Comparison of ENCODE assay signal across 19 cellular contexts in genomic region chr2:71892896-71893295, GRCh38.
"Had no signal": no experiment of that assay in that cellular context is flagged by ENCODE, and none has a peak within 500 bp of the region (broad histone marks: within the 10 kb centered on the region; RNA-seq: fewer than 3 reads in every experiment).

No MANE protein-coding gene starts in this region.

- H3K9me3 ChIP-seq: adrenal gland, right atrium auricular region, tibial nerve had no signal

- ATAC-seq: esophagus mucosa; left ventricle myocardium superior; natural killer cell treated with Interleukin-12 subunit alpha and Interleukin-12 subunit beta and Interleukin-15 and Interleukin-18, amount 100 ng/mL, for 72 hours; stimulated activated naive B cell treated with anti-CD40 and anti-IgM and Interleukin-4, amounts not matched to agents 10 μg/mL and 1 μg/mL and 100 μg/mL, for 72 hours had no signal

- DNase-seq: activated CD4-positive, alpha-beta T cell treated with anti-CD3 and anti-CD28 coated beads for 1 hour; activated CD4-positive, alpha-beta T cell treated with anti-CD3 and anti-CD28 coated beads, Interleukin-2, amount 50 U/mL, for 48 hours; activated effector memory CD4-positive, alpha-beta T cell treated with anti-CD3 and anti-CD28 coated beads, Interleukin-2, amount 50 U/mL, for 16 hours; activated T-cell treated with anti-CD3 and anti-CD28 coated beads, Interleukin-2, amount 50 U/mL, for 24 hours; hippocampal formation; kidney; left ventricle myocardium superior; mesenchymal stem cell; stimulated activated CD4-positive, alpha-beta T cell treated with anti-CD3 and anti-CD28 coated beads, Interleukin-2, amount 100 ng/mL, for 48 hours; stimulated activated naive B cell treated with anti-CD40 and anti-IgM and Interleukin-4, amounts not matched to agents 10 μg/mL and 1 μg/mL and 100 μg/mL, for 72 hours; T-helper 9 cell had no signal

- H3K36me3 Mint-ChIP-seq: activated naive CD4-positive, alpha-beta T cell treated with anti-CD3 and anti-CD28 coated beads, Interleukin-2, amount 50 U/mL, for 24 hours; natural killer cell treated with Interleukin-12 subunit alpha and Interleukin-12 subunit beta and Interleukin-15 and Interleukin-18, amount 100 ng/mL, for 72 hours; stimulated activated naive B cell treated with anti-CD40 and anti-IgM and Interleukin-4, amounts not matched to agents 10 μg/mL and 1 μg/mL and 100 μg/mL, for 72 hours had no signal

- H3K4me3 Mint-ChIP-seq: activated naive CD4-positive, alpha-beta T cell treated with anti-CD3 and anti-CD28 coated beads, Interleukin-2, amount 50 U/mL, for 24 hours; activated T-cell treated with anti-CD3 and anti-CD28 coated beads, Interleukin-2, amount 50 U/mL, for 24 hours; natural killer cell treated with Interleukin-12 subunit alpha and Interleukin-12 subunit beta and Interleukin-15 and Interleukin-18, amount 100 ng/mL, for 72 hours; stimulated activated naive B cell treated with anti-CD40 and anti-IgM and Interleukin-4, amounts not matched to agents 10 μg/mL and 1 μg/mL and 100 μg/mL, for 72 hours had no signal

- H3K9me3 Mint-ChIP-seq: activated naive CD4-positive, alpha-beta T cell treated with anti-CD3 and anti-CD28 coated beads, Interleukin-2, amount 50 U/mL, for 24 hours; activated T-cell treated with anti-CD3 and anti-CD28 coated beads, Interleukin-2, amount 50 U/mL, for 24 hours; natural killer cell treated with Interleukin-12 subunit alpha and Interleukin-12 subunit beta and Interleukin-15 and Interleukin-18, amount 100 ng/mL, for 72 hours had no signal

- H3K27ac ChIP-seq: adrenal gland, cardiac muscle cell, dorsolateral prefrontal cortex, right atrium auricular region, tibial nerve had no signal

- H3K36me3 ChIP-seq: adrenal gland, cardiac muscle cell, right atrium auricular region, tibial nerve had no signal

- H3K27me3 ChIP-seq: adrenal gland, dorsolateral prefrontal cortex, right atrium auricular region, tibial nerve had no signal

- H3K4me1 ChIP-seq: adrenal gland, right atrium auricular region, tibial nerve had no signal

- H3K4me1 Mint-ChIP-seq: activated naive CD4-positive, alpha-beta T cell treated with anti-CD3 and anti-CD28 coated beads, Interleukin-2, amount 50 U/mL, for 24 hours; stimulated activated naive B cell treated with anti-CD40 and anti-IgM and Interleukin-4, amounts not matched to agents 10 μg/mL and 1 μg/mL and 100 μg/mL, for 72 hours had no signal

- H3K27ac Mint-ChIP-seq: activated naive CD4-positive, alpha-beta T cell treated with anti-CD3 and anti-CD28 coated beads, Interleukin-2, amount 50 U/mL, for 24 hours; activated T-cell treated with anti-CD3 and anti-CD28 coated beads, Interleukin-2, amount 50 U/mL, for 24 hours; natural killer cell treated with Interleukin-12 subunit alpha and Interleukin-12 subunit beta and Interleukin-15 and Interleukin-18, amount 100 ng/mL, for 72 hours; stimulated activated naive B cell treated with anti-CD40 and anti-IgM and Interleukin-4, amounts not matched to agents 10 μg/mL and 1 μg/mL and 100 μg/mL, for 72 hours had no signal

- H3K4me3 ChIP-seq: adrenal gland, cardiac muscle cell, dorsolateral prefrontal cortex, right atrium auricular region, tibial nerve had no signal
